In the genomic region with DNA sequence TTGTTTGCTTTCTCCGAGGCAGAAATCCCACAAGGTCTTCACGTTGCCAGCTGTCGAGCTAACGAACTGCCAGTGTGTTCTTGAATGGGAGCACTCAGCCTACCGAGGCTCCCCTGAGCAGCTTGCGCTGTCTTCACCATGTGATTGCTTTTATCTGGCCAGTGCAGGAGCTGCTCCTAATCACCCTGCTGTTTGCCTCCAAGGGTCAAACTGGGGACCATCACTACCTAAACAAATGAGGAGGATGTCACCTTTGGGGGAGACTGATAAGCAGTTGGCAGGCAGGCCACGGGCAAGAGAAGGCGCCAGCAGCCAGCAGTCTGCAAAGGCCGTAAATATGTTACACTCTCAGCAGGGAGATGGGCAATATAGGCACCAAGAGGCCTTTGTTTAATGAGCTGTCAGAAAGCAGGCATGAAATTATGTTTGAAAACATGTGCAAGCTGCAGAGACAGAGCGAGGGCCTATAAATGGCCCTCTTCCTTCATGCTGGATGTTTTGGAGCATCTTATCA, we compare ENCODE assay signal across 15 cellular contexts.
DNase-seq lines count a peak whose midpoint lies in the region; ATAC-seq and TF ChIP-seq lines count a peak whose summit lies in the region.
"Had no signal": no experiment of that assay in that cellular context is flagged by ENCODE, and none has a peak within 500 bp of the region (broad histone marks: within the 10 kb centered on the region; RNA-seq: fewer than 3 reads in every experiment).

No MANE protein-coding gene starts in this region.

- no peak for ATAC-seq in CD8-positive, alpha-beta T cell
- ATAC-seq in HG03469 (IDR thresholded peaks at IDR 0.05; ENCODE audit: unreplicated experiment), result no peak
- ATAC-seq: natural killer cell treated with Interleukin-12 subunit alpha and Interleukin-12 subunit beta and Interleukin-15 and Interleukin-18, amount 100 ng/mL, for 72 hours had no signal

- H3K9ac ChIP-seq in neural progenitor cell, result no peak overlapping the region

- H3K9me3 Mint-ChIP-seq in neural progenitor cell (peaks cover 1% of the 10 kb centered on the region), Caco-2 (ENCODE audit: unreplicated experiment) (no peaks in the 10 kb centered on the region)
- no peaks in the 10 kb centered on the region for H3K9me3 Mint-ChIP-seq in CD8-positive, alpha-beta T cell
- H3K9me3 Mint-ChIP-seq: CD4-positive, CD25-positive, alpha-beta regulatory T cell; immature natural killer cell; natural killer cell treated with Interleukin-12 subunit alpha and Interleukin-12 subunit beta and Interleukin-15 and Interleukin-18, amount 100 ng/mL, for 72 hours had no signal

- H3F3A ChIP-seq in neural progenitor cell (ENCODE audit: low read depth), result no peaks in the 10 kb centered on the region

- H3K27ac ChIP-seq in HEK293 (ENCODE audit: extremely low read depth, low read depth, low read length) (no peak overlapping the region), neural progenitor cell (no peak overlapping the region)
- H3K27ac ChIP-seq in CD8-positive, alpha-beta T cell (ENCODE audit: low read depth, low read length), result no peak overlapping the region

- no peak for TF ChIP-seq CTCF in HEK293 (tag by site-specific recombination; IDR thresholded peaks at IDR 0.05)
- TF ChIP-seq CTCF in neural progenitor cell (IDR thresholded peaks at IDR 0.05), result no peak
- TF ChIP-seq CTCF in Caco-2 (IDR thresholded peaks at IDR 0.05; ENCODE audit: insufficient read depth in 1 of 2, low read depth in 1 of 2, low read length in 1 of 2, severe bottlenecking in 1 of 2, unreplicated experiment in 1 of 2), result no peak
- no peak for TF ChIP-seq CTCF in CD8-positive, alpha-beta T cell (IDR thresholded peaks at IDR 0.05)

- no peaks in the 10 kb centered on the region for H3K79me2 ChIP-seq in neural progenitor cell (ENCODE audit: low read depth)

- peak; percentile 43 for DNase-seq in NCI-H2107 (lab: John Stamatoyannopoulos, UW)
- DNase-seq in cerebellar cortex (ENCODE audit: low spot score), result peak; percentile 15
- DNase-seq in neural progenitor cell (ENCODE audit: low spot score), result peak; percentile 36
- DNase-seq in activated gamma-delta T cell treated with Interleukin-2 at 50 U/mL for 16 hours, result no peak
- DNase-seq in Caco-2, result no peak
- no peak for DNase-seq in CD8-positive, alpha-beta T cell
- DNase-seq: activated CD4-positive, alpha-beta T cell treated with anti-CD3 and anti-CD28 coated beads, Interleukin-2, amount 50 U/mL, for 48 hours; activated naive CD4-positive, alpha-beta T cell treated with anti-CD3 and anti-CD28 coated beads, Interleukin-2, amount 50 U/mL, for 16 hours; CD4-positive, CD25-positive, alpha-beta regulatory T cell; GOT3; immature natural killer cell; KBM-7 had no signal

- BruUV-seq in Caco-2 (replicated peaks; lab: Mats Ljungman, UMichigan), result no TSS peak

- H3K9me3 ChIP-seq in HEK293 (ENCODE audit: control insufficient read depth, insufficient read depth, low read depth, low read length) (no peaks in the 10 kb centered on the region), neural progenitor cell (ENCODE audit: low read depth) (no peaks in the 10 kb centered on the region), Caco-2 (no peaks in the 10 kb centered on the region)
- no peaks in the 10 kb centered on the region for H3K9me3 ChIP-seq in CD8-positive, alpha-beta T cell (ENCODE audit: low read length)

- H3K4me3 Mint-ChIP-seq in neural progenitor cell (no peak overlapping the region), Caco-2 (ENCODE audit: unreplicated experiment) (no peak overlapping the region)
- H3K4me3 Mint-ChIP-seq in CD8-positive, alpha-beta T cell, result no peak overlapping the region
- H3K4me3 Mint-ChIP-seq: natural killer cell treated with Interleukin-12 subunit alpha and Interleukin-12 subunit beta and Interleukin-15 and Interleukin-18, amount 100 ng/mL, for 72 hours had no signal

- H4K20me1 ChIP-seq in neural progenitor cell (ENCODE audit: low read depth), result no peaks in the 10 kb centered on the region

- H3K27me3 ChIP-seq in neural progenitor cell (no peaks in the 10 kb centered on the region), Caco-2 (replicated peaks; ENCODE audit: control insufficient read depth, insufficient read depth, low read length) (no peaks in the 10 kb centered on the region; the same call in 1 of the 2 replicates)
- H3K27me3 ChIP-seq in CD8-positive, alpha-beta T cell (ENCODE audit: insufficient read depth, low read length), result no peaks in the 10 kb centered on the region

- intact Hi-C loops in Caco-2 (cut with micrococcal nuclease; ENCODE audit: unreplicated experiment), result no loop called here
- intact Hi-C loops in CD8-positive, alpha-beta T cell (cut with DNase I, micrococcal nuclease), result no loop called here

- CTCF ChIA-PET in HEK293 (lab: Yijun Ruan, JAX), result interaction anchor here (0.6 to 0.9 kb wide), 2 partner anchors 20 to 70 kb away, joined by 3 to 5 read pairs; no protein-coding TSS in a partner anchor
- CTCF ChIA-PET in Caco-2 (lab: Charles Lee), result no interaction called here
- CTCF ChIA-PET in CD8-positive, alpha-beta T cell (lab: Charles Lee), result no interaction called here

- H3K27ac Mint-ChIP-seq in neural progenitor cell, result no peak overlapping the region
- no peak overlapping the region for H3K27ac Mint-ChIP-seq in Caco-2 (ENCODE audit: unreplicated experiment)
- H3K27ac Mint-ChIP-seq in CD8-positive, alpha-beta T cell, result no peak overlapping the region
- H3K27ac Mint-ChIP-seq: immature natural killer cell had no signal

- no peaks in the 10 kb centered on the region for H3K4me1 ChIP-seq in HEK293 (ENCODE audit: control insufficient read depth, insufficient read depth, low read length)
- H3K4me1 ChIP-seq in neural progenitor cell, result peaks cover 11% of the 10 kb centered on the region
- no peaks in the 10 kb centered on the region for H3K4me1 ChIP-seq in Caco-2
- H3K4me1 ChIP-seq in CD8-positive, alpha-beta T cell (ENCODE audit: insufficient read depth, low read length), result peaks cover 4% of the 10 kb centered on the region

- H3K36me3 Mint-ChIP-seq in neural progenitor cell (no peaks in the 10 kb centered on the region), Caco-2 (ENCODE audit: insufficient read depth, unreplicated experiment) (no peaks in the 10 kb centered on the region)
- no peaks in the 10 kb centered on the region for H3K36me3 Mint-ChIP-seq in CD8-positive, alpha-beta T cell
- H3K36me3 Mint-ChIP-seq: CD4-positive, CD25-positive, alpha-beta regulatory T cell; immature natural killer cell; natural killer cell treated with Interleukin-12 subunit alpha and Interleukin-12 subunit beta and Interleukin-15 and Interleukin-18, amount 100 ng/mL, for 72 hours had no signal

- H3K27me3 Mint-ChIP-seq in neural progenitor cell (ENCODE audit: insufficient read depth, low read depth), result no peaks in the 10 kb centered on the region
- H3K27me3 Mint-ChIP-seq in Caco-2 (ENCODE audit: insufficient read depth, unreplicated experiment), result peaks cover 6% of the 10 kb centered on the region
- H3K27me3 Mint-ChIP-seq in CD8-positive, alpha-beta T cell (ENCODE audit: low read depth), result no peaks in the 10 kb centered on the region
- H3K27me3 Mint-ChIP-seq: natural killer cell treated with Interleukin-12 subunit alpha and Interleukin-12 subunit beta and Interleukin-15 and Interleukin-18, amount 100 ng/mL, for 72 hours had no signal

- peak overlapping the region; percentile 79 for H2AFZ ChIP-seq in neural progenitor cell (replicated peaks)

- H3K4me3 ChIP-seq in HEK293 (ENCODE audit: low read depth, low read length) (no peak overlapping the region), neural progenitor cell (no peak overlapping the region), Caco-2 (ENCODE audit: low read depth, low read length) (no peak overlapping the region)
- H3K4me3 ChIP-seq in CD8-positive, alpha-beta T cell (ENCODE audit: low read depth, low read length), result no peak overlapping the region

- no peaks in the 10 kb centered on the region for H3K36me3 ChIP-seq in HEK293 (ENCODE audit: control insufficient read depth in 2 of 2, insufficient read depth in 1 of 2, low read length in 2 of 2)
- H3K36me3 ChIP-seq in neural progenitor cell, result no peaks in the 10 kb centered on the region
- H3K36me3 ChIP-seq in Caco-2 (ENCODE audit: control insufficient read depth, insufficient read depth, low read length), result no peaks in the 10 kb centered on the region
- H3K36me3 ChIP-seq in CD8-positive, alpha-beta T cell (ENCODE audit: insufficient read depth, low read length), result no peaks in the 10 kb centered on the region

- H3K4me1 Mint-ChIP-seq in neural progenitor cell (peaks cover 7% of the 10 kb centered on the region), Caco-2 (ENCODE audit: low read depth, unreplicated experiment) (peaks cover 3% of the 10 kb centered on the region)
- peaks cover 9% of the 10 kb centered on the region for H3K4me1 Mint-ChIP-seq in CD8-positive, alpha-beta T cell (ENCODE audit: low read depth)

- no peak overlapping the region for H3K4me2 ChIP-seq in neural progenitor cell

- POLR2A ChIA-PET in HEK293 (lab: Yijun Ruan, JAX), result no interaction called here
- POLR2A ChIA-PET in Caco-2 (lab: Charles Lee), result no interaction called here
- POLR2A ChIA-PET in CD8-positive, alpha-beta T cell (lab: Charles Lee), result interaction anchor here (1.3 kb wide), 1 partner anchor 24 kb away, joined by 4 read pairs; no protein-coding TSS in a partner anchor

TF ChIP-seq in HEK293, 187 proteins besides CTCF, POLR2A, EP300 and RAD21 (continues in another document):
- TF ChIP-seq ZSCAN30 (tag by site-specific recombination; IDR thresholded peaks at IDR 0.05) (0 out of 2 replicates have a peak, but pooled peaks have one; percentile 40), ZNF157 (tag by site-specific recombination; IDR thresholded peaks at IDR 0.05) (no peak), ZNF558 (tag by site-specific recombination; IDR thresholded peaks at IDR 0.05) (no peak), ZNF354C (tag by site-specific recombination; IDR thresholded peaks at IDR 0.05; ENCODE audit: borderline replicate concordance, low read depth) (no peak)
- TF ChIP-seq, protein P1, sequence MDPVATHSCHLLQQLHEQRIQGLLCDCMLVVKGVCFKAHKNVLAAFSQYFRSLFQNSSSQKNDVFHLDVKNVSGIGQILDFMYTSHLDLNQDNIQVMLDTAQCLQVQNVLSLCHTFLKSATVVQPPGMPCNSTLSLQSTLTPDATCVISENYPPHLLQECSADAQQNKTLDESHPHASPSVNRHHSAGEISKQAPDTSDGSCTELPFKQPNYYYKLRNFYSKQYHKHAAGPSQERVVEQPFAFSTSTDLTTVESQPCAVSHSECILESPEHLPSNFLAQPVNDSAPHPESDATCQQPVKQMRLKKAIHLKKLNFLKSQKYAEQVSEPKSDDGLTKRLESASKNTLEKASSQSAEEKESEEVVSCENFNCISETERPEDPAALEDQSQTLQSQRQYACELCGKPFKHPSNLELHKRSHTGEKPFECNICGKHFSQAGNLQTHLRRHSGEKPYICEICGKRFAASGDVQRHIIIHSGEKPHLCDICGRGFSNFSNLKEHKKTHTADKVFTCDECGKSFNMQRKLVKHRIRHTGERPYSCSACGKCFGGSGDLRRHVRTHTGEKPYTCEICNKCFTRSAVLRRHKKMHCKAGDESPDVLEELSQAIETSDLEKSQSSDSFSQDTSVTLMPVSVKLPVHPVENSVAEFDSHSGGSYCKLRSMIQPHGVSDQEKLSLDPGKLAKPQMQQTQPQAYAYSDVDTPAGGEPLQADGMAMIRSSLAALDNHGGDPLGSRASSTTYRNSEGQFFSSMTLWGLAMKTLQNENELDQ (tag by site-specific recombination; IDR thresholded peaks at IDR 0.05; ENCODE audit: low read depth), result no peak

Comparison
In these comparisons a context has a peak if more than half of its experiments do, and no peak if none do; other contexts are left out.
1. DNase-seq: peak in NCI-H2107 (single experiment), cerebellar cortex (single experiment) and neural progenitor cell (single experiment); none in activated gamma-delta T cell treated with Interleukin-2 at 50 U/mL for 16 hours (single experiment), Caco-2 (0 of 2) and CD8-positive, alpha-beta T cell (0 of 7).